Comparison of ENCODE assay signal across 11 cellular contexts in the genomic region with DNA sequence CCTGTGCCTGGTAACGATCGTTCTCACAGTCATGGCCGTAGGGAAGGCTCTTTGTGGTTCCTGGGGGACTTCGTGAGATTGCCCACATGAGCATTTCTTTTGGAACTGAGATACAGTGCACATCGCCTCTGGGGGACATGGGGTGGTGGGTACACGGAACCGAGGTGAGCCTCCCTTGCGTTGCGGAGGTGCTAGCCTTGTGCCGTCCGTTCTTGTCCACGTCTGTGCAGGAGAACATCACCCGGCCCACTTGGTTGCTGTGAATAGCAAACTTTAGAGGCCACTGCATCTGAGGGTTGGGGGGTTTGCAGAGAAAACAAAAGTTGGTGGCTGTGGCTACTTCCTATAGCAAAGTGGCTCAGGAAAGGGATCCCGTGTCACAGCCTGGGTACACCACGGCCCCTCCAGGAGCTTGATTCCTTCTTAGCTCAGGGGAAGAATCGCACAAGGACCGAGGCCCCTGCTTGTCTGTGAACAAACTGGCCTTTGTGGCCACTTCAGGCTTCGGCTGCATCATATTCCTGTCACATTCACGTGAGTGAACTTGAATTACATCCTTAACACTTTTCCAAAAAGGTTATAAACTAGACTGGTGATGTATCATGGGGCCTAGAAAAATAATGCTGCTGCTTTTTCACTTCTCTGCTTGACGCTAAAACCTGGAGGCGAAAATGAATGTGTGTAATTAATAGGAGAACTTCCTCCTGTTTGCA.
DNase-seq lines count a peak whose midpoint lies in the region; ATAC-seq and TF ChIP-seq lines count a peak whose summit lies in the region.
"Had no signal": no experiment of that assay in that cellular context is flagged by ENCODE, and none has a peak within 500 bp of the region (broad histone marks: within the 10 kb centered on the region; RNA-seq: fewer than 3 reads in every experiment).

No MANE protein-coding gene starts in this region.

- no peak overlapping the region for H3K4me3 Mint-ChIP-seq in WTC11
- H3K4me3 Mint-ChIP-seq in immature natural killer cell, result peak overlapping the region; percentile 29 to 66 (median 42)

- DNase-seq in SK-N-SH (no peak), WTC11 (ENCODE audit: low spot score) (no peak), immature natural killer cell (no peak), omental fat pad (ENCODE audit: low spot score) (no peak), OCI-M2 (lab: John Stamatoyannopoulos, UW; ENCODE audit: unreplicated experiment) (no peak)
- DNase-seq: NCI-H2171 treated with DMSO at 0.1 percent for 48 hours, WERI-Rb-1 had no signal

- peaks cover 66 to 92% of the 10 kb centered on the region in 2 experiments for H3K4me1 ChIP-seq in SK-N-SH (ENCODE audit: control insufficient read depth in 1 of 2, insufficient read depth in 2 of 2, low read depth in 1 of 2, low read length in 1 of 2)

- H3K36me3 ChIP-seq in SK-N-SH (replicated peaks in 1 of 2; ENCODE audit: control insufficient read depth in 1 of 2, insufficient read depth in 2 of 2, low read length in 1 of 2), result no peaks in the 10 kb centered on the region
- H3K36me3 ChIP-seq: WERI-Rb-1 had no signal

- no peak for ATAC-seq in SK-N-SH treated with all-trans-retinoic acid at 6 μM for 48 hours
- ATAC-seq in WTC11, result no peak
- ATAC-seq in HG03342 (IDR thresholded peaks at IDR 0.05; ENCODE audit: unreplicated experiment), result no peak
- ATAC-seq in omental fat pad (ENCODE audit: low FRiP score), result no peak

- H3K27ac Mint-ChIP-seq in WTC11, result peak overlapping the region; percentile 99
- H3K27ac Mint-ChIP-seq in immature natural killer cell, result peak overlapping the region; percentile 35 to 91 (median 82)

- no peak for TF ChIP-seq EP300 in SK-N-SH (IDR thresholded peaks at IDR 0.05; ENCODE audit: borderline replicate concordance in 1 of 2, low read depth in 1 of 2, low read length in 1 of 2)

- POLR2A ChIA-PET in SK-N-SH (lab: Yijun Ruan, JAX), result no interaction called here
- POLR2A ChIA-PET in WTC11 (lab: Charles Lee), result interaction anchor here (1.5 kb wide), 1 partner anchor 9 kb away, joined by 6 read pairs; no protein-coding TSS in a partner anchor

- no peak for TF ChIP-seq CTCF in SK-N-SH (IDR thresholded peaks at IDR 0.05)
- TF ChIP-seq CTCF in WTC11 (IDR thresholded peaks at IDR 0.05), result no peak
- TF ChIP-seq CTCF in omental fat pad (IDR thresholded peaks at IDR 0.05), result no peak

- peak overlapping the region; percentile 24; the same call in 1 of the 2 replicates for H3K9ac ChIP-seq in SK-N-SH
- H3K9ac ChIP-seq: parathyroid adenoma had no signal

- CTCF ChIA-PET in SK-N-SH (lab: Yijun Ruan, JAX) (interaction anchor here (1.2 to 4.6 kb wide), 3 partner anchors 15 to 45 kb away, joined by 3 to 22 read pairs (median 11); no protein-coding TSS in a partner anchor), WTC11 (lab: Charles Lee) (interaction anchor here (0.8 to 4.3 kb wide), 3 partner anchors 15 to 127 kb away, joined by 3 to 15 read pairs (median 4); no protein-coding TSS in a partner anchor)

- peak overlapping the region; percentile 80 for H3K4me2 ChIP-seq in SK-N-SH

- H3K9me2 ChIP-seq in SK-N-SH, result no peaks in the 10 kb centered on the region

- peaks cover 94% of the 10 kb centered on the region for H3K4me1 Mint-ChIP-seq in WTC11
- peaks cover 98 to 99% of the 10 kb centered on the region in 2 donors for H3K4me1 Mint-ChIP-seq in immature natural killer cell

- H3K36me3 Mint-ChIP-seq in WTC11 (no peaks in the 10 kb centered on the region), immature natural killer cell (no peaks in the 10 kb centered on the region)

- WGBS in SK-N-SH (ENCODE audit: low lambda C conversion rate), result 92% methylated on average over 16 of the region's 21 CpGs

- H3K9me3 Mint-ChIP-seq in WTC11 (no peaks in the 10 kb centered on the region), immature natural killer cell (no peaks in the 10 kb centered on the region)

- no peak overlapping the region for H2AFZ ChIP-seq in SK-N-SH (ENCODE audit: low read depth)
- H2AFZ ChIP-seq: parathyroid adenoma had no signal

- H4K20me1 ChIP-seq in SK-N-SH (ENCODE audit: insufficient read depth), result peaks cover 73% of the 10 kb centered on the region

- H3K27me3 ChIP-seq in SK-N-SH (ENCODE audit: insufficient read depth), result no peaks in the 10 kb centered on the region

- H3K79me2 ChIP-seq in SK-N-SH (ENCODE audit: insufficient read depth), result peaks cover 100% of the 10 kb centered on the region

- H3K27ac ChIP-seq in SK-N-SH (ENCODE audit: low read depth in 2 of 2, low read length in 1 of 2), result peak overlapping the region; percentile 92 to 95
- H3K27ac ChIP-seq in skin epidermis, result peak overlapping the region in 19 of 21 experiments; percentile 18 to 86 (median 75)
- H3K27ac ChIP-seq: WERI-Rb-1 had no signal

- peaks cover 36% of the 10 kb centered on the region for H3F3A ChIP-seq in SK-N-SH (replicated peaks; ENCODE audit: insufficient read depth)

- no peak for TF ChIP-seq RAD21 in SK-N-SH (IDR thresholded peaks at IDR 0.05; ENCODE audit: low read length)

- no peaks in the 10 kb centered on the region for H3K9me3 ChIP-seq in SK-N-SH

- no peaks in the 10 kb centered on the region for H3K27me3 Mint-ChIP-seq in WTC11 (ENCODE audit: low read depth)
- peaks cover 8 to 17% (median 15%) of the 10 kb centered on the region in 3 donors for H3K27me3 Mint-ChIP-seq in immature natural killer cell (ENCODE audit: low read depth in 3 of 3)

- H3K4me3 ChIP-seq in SK-N-SH (ENCODE audit: low read depth in 2 of 2, low read length in 1 of 2), result no peak overlapping the region
- H3K4me3 ChIP-seq in skin epidermis, result no peak overlapping the region

TF ChIP-seq in SK-N-SH treated with all-trans-retinoic acid at 6 μM for 48 hours, 23 proteins besides CTCF, POLR2A, EP300 and RAD21 (continues in another document):
- no peak for TF ChIP-seq ISL1 (CRISPR knock-in tag; IDR thresholded peaks at IDR 0.05)
- no peak for TF ChIP-seq ZC3H10 (CRISPR knock-in tag; IDR thresholded peaks at IDR 0.05)
- TF ChIP-seq, protein P1, sequence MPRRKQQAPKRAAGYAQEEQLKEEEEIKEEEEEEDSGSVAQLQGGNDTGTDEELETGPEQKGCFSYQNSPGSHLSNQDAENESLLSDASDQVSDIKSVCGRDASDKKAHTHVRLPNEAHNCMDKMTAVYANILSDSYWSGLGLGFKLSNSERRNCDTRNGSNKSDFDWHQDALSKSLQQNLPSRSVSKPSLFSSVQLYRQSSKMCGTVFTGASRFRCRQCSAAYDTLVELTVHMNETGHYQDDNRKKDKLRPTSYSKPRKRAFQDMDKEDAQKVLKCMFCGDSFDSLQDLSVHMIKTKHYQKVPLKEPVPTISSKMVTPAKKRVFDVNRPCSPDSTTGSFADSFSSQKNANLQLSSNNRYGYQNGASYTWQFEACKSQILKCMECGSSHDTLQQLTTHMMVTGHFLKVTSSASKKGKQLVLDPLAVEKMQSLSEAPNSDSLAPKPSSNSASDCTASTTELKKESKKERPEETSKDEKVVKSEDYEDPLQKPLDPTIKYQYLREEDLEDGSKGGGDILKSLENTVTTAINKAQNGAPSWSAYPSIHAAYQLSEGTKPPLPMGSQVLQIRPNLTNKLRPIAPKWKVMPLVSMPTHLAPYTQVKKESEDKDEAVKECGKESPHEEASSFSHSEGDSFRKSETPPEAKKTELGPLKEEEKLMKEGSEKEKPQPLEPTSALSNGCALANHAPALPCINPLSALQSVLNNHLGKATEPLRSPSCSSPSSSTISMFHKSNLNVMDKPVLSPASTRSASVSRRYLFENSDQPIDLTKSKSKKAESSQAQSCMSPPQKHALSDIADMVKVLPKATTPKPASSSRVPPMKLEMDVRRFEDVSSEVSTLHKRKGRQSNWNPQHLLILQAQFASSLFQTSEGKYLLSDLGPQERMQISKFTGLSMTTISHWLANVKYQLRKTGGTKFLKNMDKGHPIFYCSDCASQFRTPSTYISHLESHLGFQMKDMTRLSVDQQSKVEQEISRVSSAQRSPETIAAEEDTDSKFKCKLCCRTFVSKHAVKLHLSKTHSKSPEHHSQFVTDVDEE (CRISPR knock-in tag; IDR thresholded peaks at IDR 0.05), result no peak
- no peak for TF ChIP-seq RARB (CRISPR knock-in tag; IDR thresholded peaks at IDR 0.05)

TF ChIP-seq in WTC11, 78 proteins besides CTCF, POLR2A, EP300 and RAD21 (continues in another document):
- TF ChIP-seq CBFB (CRISPR knock-in tag; IDR thresholded peaks at IDR 0.05; ENCODE audit: low read depth) (no peak), ZNF263 (CRISPR knock-in tag; IDR thresholded peaks at IDR 0.05; ENCODE audit: low read depth) (no peak), TCF7 (CRISPR knock-in tag; IDR thresholded peaks at IDR 0.05; ENCODE audit: low read depth) (no peak), SP1 (CRISPR knock-in tag; conservative IDR thresholded peaks at IDR 0.05) (no peak)
- TF ChIP-seq, protein P2, sequence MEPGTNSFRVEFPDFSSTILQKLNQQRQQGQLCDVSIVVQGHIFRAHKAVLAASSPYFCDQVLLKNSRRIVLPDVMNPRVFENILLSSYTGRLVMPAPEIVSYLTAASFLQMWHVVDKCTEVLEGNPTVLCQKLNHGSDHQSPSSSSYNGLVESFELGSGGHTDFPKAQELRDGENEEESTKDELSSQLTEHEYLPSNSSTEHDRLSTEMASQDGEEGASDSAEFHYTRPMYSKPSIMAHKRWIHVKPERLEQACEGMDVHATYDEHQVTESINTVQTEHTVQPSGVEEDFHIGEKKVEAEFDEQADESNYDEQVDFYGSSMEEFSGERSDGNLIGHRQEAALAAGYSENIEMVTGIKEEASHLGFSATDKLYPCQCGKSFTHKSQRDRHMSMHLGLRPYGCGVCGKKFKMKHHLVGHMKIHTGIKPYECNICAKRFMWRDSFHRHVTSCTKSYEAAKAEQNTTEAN (CRISPR knock-in tag; IDR thresholded peaks at IDR 0.05), result no peak
- TF ChIP-seq, protein P3, sequence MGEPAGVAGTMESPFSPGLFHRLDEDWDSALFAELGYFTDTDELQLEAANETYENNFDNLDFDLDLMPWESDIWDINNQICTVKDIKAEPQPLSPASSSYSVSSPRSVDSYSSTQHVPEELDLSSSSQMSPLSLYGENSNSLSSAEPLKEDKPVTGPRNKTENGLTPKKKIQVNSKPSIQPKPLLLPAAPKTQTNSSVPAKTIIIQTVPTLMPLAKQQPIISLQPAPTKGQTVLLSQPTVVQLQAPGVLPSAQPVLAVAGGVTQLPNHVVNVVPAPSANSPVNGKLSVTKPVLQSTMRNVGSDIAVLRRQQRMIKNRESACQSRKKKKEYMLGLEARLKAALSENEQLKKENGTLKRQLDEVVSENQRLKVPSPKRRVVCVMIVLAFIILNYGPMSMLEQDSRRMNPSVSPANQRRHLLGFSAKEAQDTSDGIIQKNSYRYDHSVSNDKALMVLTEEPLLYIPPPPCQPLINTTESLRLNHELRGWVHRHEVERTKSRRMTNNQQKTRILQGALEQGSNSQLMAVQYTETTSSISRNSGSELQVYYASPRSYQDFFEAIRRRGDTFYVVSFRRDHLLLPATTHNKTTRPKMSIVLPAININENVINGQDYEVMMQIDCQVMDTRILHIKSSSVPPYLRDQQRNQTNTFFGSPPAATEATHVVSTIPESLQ (CRISPR knock-in tag; IDR thresholded peaks at IDR 0.05), result no peak
